Comparison of ENCODE assay signal across 31 cellular contexts in the genomic region with DNA sequence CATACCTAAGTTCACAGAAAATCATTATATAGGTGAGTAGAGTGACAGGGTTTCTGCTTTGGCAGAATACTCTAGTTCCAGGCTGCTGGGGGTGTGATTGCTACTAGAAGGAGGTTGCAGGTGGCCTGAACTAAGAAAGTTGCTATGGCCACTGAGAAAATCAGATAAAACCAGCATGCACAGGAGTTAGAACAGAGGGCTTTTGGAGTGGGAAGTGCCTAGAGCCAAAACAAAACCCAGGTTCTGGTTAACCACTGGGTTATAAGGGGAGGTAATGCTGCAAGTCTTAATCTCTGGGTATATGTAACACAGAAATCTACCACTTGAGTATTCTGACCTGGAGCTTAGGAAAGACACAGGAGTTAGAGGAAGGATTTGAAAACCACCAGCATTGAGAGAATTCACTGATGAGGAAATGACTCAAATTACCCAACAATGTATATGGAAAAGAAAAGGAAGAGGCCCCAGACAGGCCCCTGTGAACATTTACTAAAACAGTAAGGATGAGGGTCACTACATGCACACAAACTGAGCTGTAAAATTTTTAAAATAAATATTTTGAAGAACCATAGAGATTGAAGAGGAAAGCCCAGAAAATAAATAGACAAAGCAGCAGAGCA.
A peak's percentile ranks its signal among the peaks of the same experiment; 100 is the strongest.
DNase-seq lines count a peak whose midpoint lies in the region; ATAC-seq and TF ChIP-seq lines count a peak whose summit lies in the region.
"Had no signal": no experiment of that assay in that cellular context is flagged by ENCODE, and none has a peak within 500 bp of the region (broad histone marks: within the 10 kb centered on the region; RNA-seq: fewer than 3 reads in every experiment).

No MANE protein-coding gene starts in this region.

- H3K4me3 ChIP-seq in A673 (ENCODE audit: low read depth, low read length, poor library complexity, severe bottlenecking) (no peak overlapping the region), KMS-11 (IDR thresholded peaks at IDR 0.05; ENCODE audit: insufficient read depth, low read depth, low read length) (no peak overlapping the region), neural progenitor cell (no peak overlapping the region)
- H3K4me3 ChIP-seq: adrenal gland, BLaER1, breast epithelium, coronary artery, GM12878, lower lobe of right lung had no signal

- H3K27ac ChIP-seq in A673 (ENCODE audit: low read depth, low read length, poor library complexity, severe bottlenecking) (no peak overlapping the region), KMS-11 (peak overlapping the region; percentile 5; the same call in 1 of the 2 replicates), neural progenitor cell (peak overlapping the region; percentile 60)
- H3K27ac ChIP-seq: adrenal gland, BLaER1, breast epithelium, coronary artery, lower lobe of right lung had no signal

- H3K36me3 Mint-ChIP-seq in neural progenitor cell: no peaks in the 10 kb centered on the region
- H3K36me3 Mint-ChIP-seq: IgD-negative memory B cell; stimulated activated effector memory CD8-positive, alpha-beta T cell treated with anti-CD3 and anti-CD28 coated beads, Interleukin-12 subunit alpha, Interleukin-12 subunit beta, amount 100 ng/mL, for 72 hours; T-cell had no signal

- H3K27ac Mint-ChIP-seq in neural progenitor cell: no peak overlapping the region
- H3K27ac Mint-ChIP-seq: activated CD4-positive, alpha-beta T cell treated with anti-CD3 and anti-CD28 coated beads, Interleukin-2, amount 10 ng/mL, durations not matched to agents 24 days and 14 days; IgD-negative memory B cell; stimulated activated effector memory CD8-positive, alpha-beta T cell treated with anti-CD3 and anti-CD28 coated beads, Interleukin-12 subunit alpha, Interleukin-12 subunit beta, amount 100 ng/mL, for 72 hours; T-cell had no signal

- no peaks in the 10 kb centered on the region for H3K4me1 Mint-ChIP-seq in neural progenitor cell
- H3K4me1 Mint-ChIP-seq: activated CD4-positive, alpha-beta T cell treated with anti-CD3 and anti-CD28 coated beads, Interleukin-2, amount 10 ng/mL, durations not matched to agents 24 days and 14 days; IgD-negative memory B cell; stimulated activated effector memory CD8-positive, alpha-beta T cell treated with anti-CD3 and anti-CD28 coated beads, Interleukin-12 subunit alpha, Interleukin-12 subunit beta, amount 100 ng/mL, for 72 hours; T-cell had no signal

- CTCF ChIA-PET in A673 (lab: Charles Lee): no interaction called here

- peak; percentile 8 for DNase-seq in A673 (ENCODE audit: low spot score)
- DNase-seq in dermis microvascular lymphatic vessel endothelial cell (ENCODE audit: low read depth in 2 of 2): peak; percentile 7 to 81
- DNase-seq in neural progenitor cell (ENCODE audit: low spot score): peak; percentile 2
- DNase-seq in activated effector memory CD4-positive, alpha-beta T cell treated with Interleukin-2 at 50 U/mL for 16 hours: no peak
- DNase-seq in GM03348 (ENCODE audit: low spot score): no peak
- no peak for DNase-seq in SHP77 (lab: John Stamatoyannopoulos, UW)
- DNase-seq: ACHN; activated CD4-positive, alpha-beta T cell treated with anti-CD3 and anti-CD28 coated beads, Interleukin-2, amount 10 ng/mL, durations not matched to agents 24 days and 14 days; activated naive CD4-positive, alpha-beta T cell treated with Interleukin-2 at 50 U/mL for 16 hours; activated T-cell treated with anti-CD3 and anti-CD28 coated beads, Interleukin-2, amount 50 U/mL, for 48 hours; adrenal gland; COR-L47; DMS79; kidney; lower lobe of right lung; NCI-H1417 treated with DMSO at 0.1 percent for 48 hours; NCI-H2107; NCI-H446; PC-3; retina; SHP77 treated with DMSO at 0.1 percent for 48 hours; small intestine; T-cell had no signal

- H3K79me2 ChIP-seq in KMS-11 (ENCODE audit: insufficient read depth, low read depth) (no peaks in the 10 kb centered on the region), neural progenitor cell (ENCODE audit: low read depth) (no peaks in the 10 kb centered on the region)

- H3K27me3 ChIP-seq in A673 (replicated peaks; ENCODE audit: insufficient read depth, low read depth, low read length, poor library complexity) (no peaks in the 10 kb centered on the region), KMS-11 (ENCODE audit: insufficient read depth, low read depth) (no peaks in the 10 kb centered on the region), neural progenitor cell (no peaks in the 10 kb centered on the region)
- H3K27me3 ChIP-seq: adrenal gland, BLaER1, breast epithelium had no signal

- H3K4me2 ChIP-seq in KMS-11 (no peak overlapping the region), neural progenitor cell (no peak overlapping the region)
- H3K4me2 ChIP-seq: BLaER1 had no signal

- no peaks in the 10 kb centered on the region for H3K9me3 Mint-ChIP-seq in neural progenitor cell
- H3K9me3 Mint-ChIP-seq: activated CD4-positive, alpha-beta T cell treated with anti-CD3 and anti-CD28 coated beads, Interleukin-2, amount 10 ng/mL, durations not matched to agents 24 days and 14 days; T-cell had no signal

- H3K4me1 ChIP-seq in A673 (ENCODE audit: insufficient read depth, low read length, poor library complexity, severe bottlenecking) (no peaks in the 10 kb centered on the region), KMS-11 (ENCODE audit: low read depth, poor library complexity, severe bottlenecking) (peaks cover 11% of the 10 kb centered on the region), neural progenitor cell (peaks cover 20% of the 10 kb centered on the region)
- H3K4me1 ChIP-seq: adrenal gland, BLaER1, breast epithelium, lower lobe of right lung had no signal

- POLR2A ChIA-PET in A673 (lab: Charles Lee; ENCODE audit: low non-redundant PET): no interaction called here

- H4K20me1 ChIP-seq in KMS-11 (ENCODE audit: insufficient read depth): no peaks in the 10 kb centered on the region
- H4K20me1 ChIP-seq in neural progenitor cell (ENCODE audit: low read depth): no peaks in the 10 kb centered on the region
- H4K20me1 ChIP-seq: BLaER1 had no signal

- no peak overlapping the region for H2AFZ ChIP-seq in KMS-11 (ENCODE audit: low read depth)
- H2AFZ ChIP-seq in neural progenitor cell (replicated peaks): no peak overlapping the region

- H3K9me3 ChIP-seq in A673 (ENCODE audit: low read depth, low read length, poor library complexity, severe bottlenecking): no peaks in the 10 kb centered on the region
- no peaks in the 10 kb centered on the region for H3K9me3 ChIP-seq in neural progenitor cell (ENCODE audit: low read depth)
- H3K9me3 ChIP-seq: adrenal gland, BLaER1, breast epithelium, lower lobe of right lung had no signal

- H3K36me3 ChIP-seq in A673 (ENCODE audit: insufficient read depth, low read length, poor library complexity, severe bottlenecking) (no peaks in the 10 kb centered on the region), KMS-11 (ENCODE audit: insufficient read depth) (no peaks in the 10 kb centered on the region), neural progenitor cell (no peaks in the 10 kb centered on the region)
- H3K36me3 ChIP-seq: adrenal gland, BLaER1, breast epithelium had no signal

- H3K4me3 Mint-ChIP-seq in neural progenitor cell: no peak overlapping the region
- H3K4me3 Mint-ChIP-seq: activated CD4-positive, alpha-beta T cell treated with anti-CD3 and anti-CD28 coated beads, Interleukin-2, amount 10 ng/mL, durations not matched to agents 24 days and 14 days; IgD-negative memory B cell; stimulated activated effector memory CD8-positive, alpha-beta T cell treated with anti-CD3 and anti-CD28 coated beads, Interleukin-12 subunit alpha, Interleukin-12 subunit beta, amount 100 ng/mL, for 72 hours; T-cell had no signal

- intact Hi-C loops in A673 (cut with micrococcal nuclease; ENCODE audit: unreplicated experiment): no loop called here

- no TSS peak for BruUV-seq in A673 (replicated peaks; lab: Mats Ljungman, UMichigan)

- H3K9ac ChIP-seq in KMS-11: no peak overlapping the region
- no peak overlapping the region for H3K9ac ChIP-seq in neural progenitor cell
- H3K9ac ChIP-seq: BLaER1 had no signal

- TF ChIP-seq CTCF in A673 (conservative IDR thresholded peaks at IDR 0.05; ENCODE audit: low read depth, low read length): no peak
- no peak for TF ChIP-seq CTCF in KMS-11 (conservative IDR thresholded peaks at IDR 0.05; ENCODE audit: low read depth, low read length)
- no peak for TF ChIP-seq CTCF in neural progenitor cell (IDR thresholded peaks at IDR 0.05)

- H3F3A ChIP-seq in neural progenitor cell (ENCODE audit: low read depth): no peaks in the 10 kb centered on the region

- ATAC-seq in GM18520 (IDR thresholded peaks at IDR 0.05; ENCODE audit: unreplicated experiment): no peak
- ATAC-seq: GM12878; lower lobe of right lung; PC-3; stimulated activated effector memory CD8-positive, alpha-beta T cell treated with anti-CD3 and anti-CD28 coated beads, Interleukin-12 subunit alpha, Interleukin-12 subunit beta, amount 100 ng/mL, for 72 hours; T-cell had no signal

- H3K27me3 Mint-ChIP-seq in neural progenitor cell (ENCODE audit: insufficient read depth, low read depth): no peaks in the 10 kb centered on the region
- H3K27me3 Mint-ChIP-seq: activated CD4-positive, alpha-beta T cell treated with anti-CD3 and anti-CD28 coated beads, Interleukin-2, amount 10 ng/mL, durations not matched to agents 24 days and 14 days; IgD-negative memory B cell; T-cell had no signal

Comparison
In these comparisons a context has a peak if more than half of its experiments do, and no peak if none do; other contexts are left out.
1. DNase-seq: peak in A673 (single experiment), dermis microvascular lymphatic vessel endothelial cell (2 of 2) and neural progenitor cell (single experiment); none in activated effector memory CD4-positive, alpha-beta T cell treated with Interleukin-2 at 50 U/mL for 16 hours (single experiment), GM03348 (single experiment) and SHP77 (0 of 2).